ENCODE assay signal across 9 cellular contexts in genomic region chr11:9601876-9602199, GRCh38. TPM values are rescaled to one million over a fixed set of nuclear protein-coding genes. Genes with fewer than 3 reads are reported as not detected.
DNase-seq lines count a peak whose midpoint lies in the region; ATAC-seq and TF ChIP-seq lines count a peak whose summit lies in the region.
"Had no signal": no experiment of that assay in that cellular context is flagged by ENCODE, and none has a peak within 500 bp of the region (broad histone marks: within the 10 kb centered on the region; RNA-seq: fewer than 3 reads in every experiment).

No MANE protein-coding gene starts in this region.

- H3K9me3 Mint-ChIP-seq in activated naive CD8-positive, alpha-beta T cell (ENCODE audit: low read depth), result no peaks in the 10 kb centered on the region
- H3K9me3 Mint-ChIP-seq in osteocyte (ENCODE audit: unreplicated experiment), result no peaks in the 10 kb centered on the region

- H3K4me3 Mint-ChIP-seq in activated naive CD8-positive, alpha-beta T cell, result peak overlapping the region; percentile 60
- H3K4me3 Mint-ChIP-seq in osteocyte (ENCODE audit: unreplicated experiment), result no peak overlapping the region

- TF ChIP-seq CTCF in osteocyte (IDR thresholded peaks at IDR 0.05), result no peak

- peaks cover 21% of the 10 kb centered on the region for H3K4me1 Mint-ChIP-seq in activated naive CD8-positive, alpha-beta T cell (ENCODE audit: low read depth)
- peaks cover 18% of the 10 kb centered on the region for H3K4me1 Mint-ChIP-seq in osteocyte (ENCODE audit: unreplicated experiment)

- ATAC-seq in HG02943 (IDR thresholded peaks at IDR 0.05; ENCODE audit: low read depth, unreplicated experiment) (peak; percentile 3), GM21723 (IDR thresholded peaks at IDR 0.05; ENCODE audit: unreplicated experiment) (no peak)
- ATAC-seq: body of pancreas had no signal

- H3K27me3 Mint-ChIP-seq in activated naive CD8-positive, alpha-beta T cell, result no peaks in the 10 kb centered on the region
- no peaks in the 10 kb centered on the region for H3K27me3 Mint-ChIP-seq in osteocyte (ENCODE audit: unreplicated experiment)

- peak overlapping the region; percentile 88 for H3K27ac Mint-ChIP-seq in activated naive CD8-positive, alpha-beta T cell
- peak overlapping the region; percentile 84 for H3K27ac Mint-ChIP-seq in osteocyte (ENCODE audit: unreplicated experiment)

- peaks cover 4% of the 10 kb centered on the region for H3K36me3 Mint-ChIP-seq in activated naive CD8-positive, alpha-beta T cell
- no peaks in the 10 kb centered on the region for H3K36me3 Mint-ChIP-seq in osteocyte (ENCODE audit: unreplicated experiment)

- DNase-seq in NK-92 treated with Interleukin-12 subunit alpha and Interleukin-12 subunit beta, amount 100 ng/mL, for 24 hours (lab: John Stamatoyannopoulos, UW), result peak; percentile 67
- DNase-seq in NK-92 (lab: John Stamatoyannopoulos, UW; ENCODE audit: unreplicated experiment) (no peak), osteocyte (ENCODE audit: extremely low spot score, unreplicated experiment) (no peak), HK-2 (ENCODE audit: unreplicated experiment) (no peak)
- DNase-seq in stimulated activated CD4-positive, alpha-beta T cell treated with anti-CD3 and anti-CD28 coated beads, Interleukin-1b, Interleukin-23, amount 100 ng/mL, for 48 hours, result no peak

RNA-seq across cellular contexts. Expression of gene WEE1, which starts 28.4 kb away (rescaled TPM):
- 77.8 and 111 TPM in 2 replicates for total RNA-seq in osteocyte
